Comparison of ENCODE assay signal across 25 cellular contexts in genomic region chr7:39291644-39292411, GRCh38.
"Had no signal": no experiment of that assay in that cellular context is flagged by ENCODE, and none has a peak within 500 bp of the region (broad histone marks: within the 10 kb centered on the region; RNA-seq: fewer than 3 reads in every experiment).

No MANE protein-coding gene starts in this region.

- H3K36me3 Mint-ChIP-seq: activated naive CD4-positive, alpha-beta T cell treated with anti-CD3 and anti-CD28 coated beads, Interleukin-2, amount 50 U/mL, for 24 hours; naive B cell had no signal

- H3K9me3 ChIP-seq: breast epithelium, left ventricle myocardium inferior, psoas muscle, testis, transverse colon had no signal

- H3K4me1 ChIP-seq: breast epithelium, left ventricle myocardium inferior, parathyroid adenoma, psoas muscle, testis, transverse colon had no signal

- H2AFZ ChIP-seq: parathyroid adenoma had no signal

- ATAC-seq: activated CD8-positive, alpha-beta T cell treated with anti-CD3 and anti-CD28 coated beads for 36 hours; psoas muscle had no signal

- H3K4me3 ChIP-seq: breast epithelium, left ventricle myocardium inferior, psoas muscle, testis, transverse colon had no signal

- H3K27ac Mint-ChIP-seq: activated B cell treated with CpG ODN at 0.5 μM for 24 hours; activated CD8-positive, alpha-beta T cell treated with anti-CD3 and anti-CD28 coated beads for 36 hours; activated naive CD4-positive, alpha-beta T cell treated with anti-CD3 and anti-CD28 coated beads, Interleukin-2, amount 50 U/mL, for 24 hours; activated T-helper 2 cell treated with anti-CD3 and anti-CD28 coated beads, Interferon-gamma antibody, Interleukin-2, Interleukin-4, amounts not matched to agents 10 μg/mL and 5 μg/mL and 100 μg/mL, durations not matched to agents 14 hours and 24 hours and 36 hours; naive B cell; T-helper 2 cell treated with Interferon-gamma antibody and Interleukin-4, amounts not matched to agents 5 μg/mL and 100 μg/mL, for 36 hours had no signal

- H3K27me3 ChIP-seq: breast epithelium, testis, transverse colon had no signal

- H3K36me3 ChIP-seq: breast epithelium, left ventricle myocardium inferior, transverse colon had no signal

- H3K27ac ChIP-seq: breast epithelium, left ventricle myocardium inferior, parathyroid adenoma, psoas muscle, testis, transverse colon had no signal

- H3K79me2 ChIP-seq: parathyroid adenoma had no signal

- DNase-seq: activated B cell treated with CpG ODN at 0.5 μM for 24 hours; activated CD4-positive, alpha-beta T cell treated with anti-CD3 and anti-CD28 coated beads, Interleukin-2, amount 50 U/mL, for 1 hour; activated CD8-positive, alpha-beta T cell treated with anti-CD3 and anti-CD28 coated beads for 36 hours; activated T-cell treated with anti-CD3 and anti-CD28 coated beads, Interleukin-2, amount 50 U/mL, for 48 hours; dermis blood vessel endothelial cell; effector CD4-positive, alpha-beta T cell; kidney glomerular epithelial cell; left ventricle myocardium inferior; naive B cell; occipital lobe; psoas muscle; stimulated activated CD4-positive, alpha-beta T cell treated with anti-CD3 and anti-CD28 coated beads, Interleukin-15, amount 100 ng/mL, for 24 hours; stimulated activated CD4-positive, alpha-beta T cell treated with anti-CD3 and anti-CD28 coated beads, Interleukin-2, amount 100 ng/mL, for 24 hours; stimulated activated naive CD4-positive, alpha-beta T cell treated with Interleukin-2 at 50 U/mL for 16 hours; T-helper 1 cell; testis; transverse colon had no signal

- H3K9ac ChIP-seq: parathyroid adenoma had no signal

- H3K9me3 Mint-ChIP-seq: activated B cell treated with CpG ODN at 0.5 μM for 24 hours; activated CD8-positive, alpha-beta T cell treated with anti-CD3 and anti-CD28 coated beads for 36 hours; activated naive CD4-positive, alpha-beta T cell treated with anti-CD3 and anti-CD28 coated beads, Interleukin-2, amount 50 U/mL, for 24 hours; activated T-helper 2 cell treated with anti-CD3 and anti-CD28 coated beads, Interferon-gamma antibody, Interleukin-2, Interleukin-4, amounts not matched to agents 10 μg/mL and 5 μg/mL and 100 μg/mL, durations not matched to agents 14 hours and 24 hours and 36 hours; central memory CD8-positive, alpha-beta T cell; T-helper 2 cell treated with Interferon-gamma antibody and Interleukin-4, amounts not matched to agents 5 μg/mL and 100 μg/mL, for 36 hours had no signal

- FAIRE-seq: colon, frontal cortex had no signal
